ENCODE assay signal across 21 cellular contexts in genomic region chr5:179405426-179406030, GRCh38.
DNase-seq lines count a peak whose midpoint lies in the region; ATAC-seq and TF ChIP-seq lines count a peak whose summit lies in the region.
"Had no signal": no experiment of that assay in that cellular context is flagged by ENCODE, and none has a peak within 500 bp of the region (broad histone marks: within the 10 kb centered on the region; RNA-seq: fewer than 3 reads in every experiment).

No MANE protein-coding gene starts in this region.

- TF ChIP-seq POLR2A in IMR-90 (IDR thresholded peaks at IDR 0.05; ENCODE audit: low read depth, low read length) = no peak

- peaks cover 4% of the 10 kb centered on the region; the same call in 1 of the 2 replicates for H3K9me3 ChIP-seq in IMR-90 (ENCODE audit: control insufficient read depth, insufficient read depth, low read length)
- H3K9me3 ChIP-seq in osteoblast (ENCODE audit: low read depth, low read length) = no peaks in the 10 kb centered on the region
- H3K9me3 ChIP-seq in SK-N-SH = no peaks in the 10 kb centered on the region
- peaks cover 4% of the 10 kb centered on the region for H3K9me3 ChIP-seq in CD4-positive, alpha-beta T cell (ENCODE audit: control insufficient read depth, low read length)
- H3K9me3 ChIP-seq: SJCRH30 had no signal

- no peak overlapping the region for H3K23ac ChIP-seq in IMR-90 (ENCODE audit: low read depth, low read length)

- peak overlapping the region; percentile 51 for H2AK9ac ChIP-seq in IMR-90 (replicated peaks; ENCODE audit: low read depth, low read length, poor library complexity)

- no peaks in the 10 kb centered on the region for H3K9me1 ChIP-seq in IMR-90 (ENCODE audit: insufficient read depth, low read length)

- DNase-seq in AG20443 (ENCODE audit: low spot score) (peak; percentile 10), IMR-90 (no peak), islet precursor cell (peak; percentile 38), osteoblast (ENCODE audit: insufficient read length, low spot score, missing footprints) (peak; percentile 77), SK-N-SH (no peak)
- DNase-seq in CD4-positive, alpha-beta T cell = no peak
- DNase-seq: DMS79, HCEC 1CT, NCI-H1417, NCI-H1694 treated with DMSO at 0.1 percent for 48 hours, NCI-H2081 treated with DMSO at 0.1 percent for 48 hours, NCI-H2171 treated with DMSO at 0.1 percent for 48 hours, NCI-H526, Peyer's patch, SJCRH30 had no signal

- ATAC-seq in IMR-90 (ENCODE audit: low read depth) (no peak), GM18861 (IDR thresholded peaks at IDR 0.05; ENCODE audit: unreplicated experiment) (no peak), GM19452 (IDR thresholded peaks at IDR 0.05; ENCODE audit: unreplicated experiment) (no peak)
- ATAC-seq in CD4-positive, alpha-beta T cell (ENCODE audit: poor library complexity) = no peak

- H3K4me1 Mint-ChIP-seq in CD4-positive, alpha-beta T cell (ENCODE audit: low read depth) = no peaks in the 10 kb centered on the region
- H3K4me1 Mint-ChIP-seq: B cell, CD14-positive monocyte, IgD-negative memory B cell had no signal

- H3K9ac ChIP-seq in IMR-90 (ENCODE audit: low read depth, low read length) (no peak overlapping the region), SK-N-SH (no peak overlapping the region)
- H3K9ac ChIP-seq: GM23248 had no signal

- no peak overlapping the region for H3K14ac ChIP-seq in IMR-90 (replicated peaks; ENCODE audit: low read depth, low read length)

- no peak overlapping the region for H2BK120ac ChIP-seq in IMR-90 (ENCODE audit: low read depth, low read length)

- TF ChIP-seq RAD21 in IMR-90 (IDR thresholded peaks at IDR 0.05; ENCODE audit: low read length) (no peak), SK-N-SH (IDR thresholded peaks at IDR 0.05; ENCODE audit: low read length) (no peak)

- no peaks in the 10 kb centered on the region for H3K79me2 ChIP-seq in osteoblast (ENCODE audit: insufficient read depth, low read length)
- no peaks in the 10 kb centered on the region for H3K79me2 ChIP-seq in SK-N-SH (ENCODE audit: insufficient read depth)

- no peaks in the 10 kb centered on the region; the same call in 1 of the 2 replicates for H3K4me1 ChIP-seq in IMR-90 (ENCODE audit: control insufficient read depth, insufficient read depth, low read length)
- peaks cover 7% of the 10 kb centered on the region for H3K4me1 ChIP-seq in osteoblast (ENCODE audit: insufficient read depth, low read length)
- H3K4me1 ChIP-seq in SK-N-SH (ENCODE audit: control insufficient read depth in 1 of 2, insufficient read depth in 2 of 2, low read depth in 1 of 2, low read length in 1 of 2) = peaks cover 0 to 67% of the 10 kb centered on the region in 2 experiments; a peak in 1 of 4 replicates
- H3K4me1 ChIP-seq: Peyer's patch, SJCRH30 had no signal

- H3K18ac ChIP-seq in IMR-90 (ENCODE audit: low read depth, low read length) = no peak overlapping the region

- H3K27ac Mint-ChIP-seq in CD4-positive, alpha-beta T cell = no peak overlapping the region
- H3K27ac Mint-ChIP-seq: B cell, IgD-negative memory B cell had no signal

- CTCF ChIA-PET in IMR-90 (lab: Yijun Ruan, JAX) = interaction anchor here (2.7 to 3.1 kb wide), 2 partner anchors 238 to 239 kb away, joined by 14 read pairs; no protein-coding TSS in a partner anchor
- CTCF ChIA-PET in SK-N-SH (lab: Yijun Ruan, JAX) = interaction anchor here (0.6 to 2.4 kb wide), 10 partner anchors 34 to 239 kb away, joined by 3 to 12 read pairs (median 4); no protein-coding TSS in a partner anchor
- CTCF ChIA-PET in CD4-positive, alpha-beta T cell (lab: Charles Lee) = no interaction called here

- H3K4ac ChIP-seq in IMR-90 (ENCODE audit: low read depth, low read length) = no peak overlapping the region

- no peak for TF ChIP-seq CTCF in IMR-90 (conservative IDR thresholded peaks at IDR 0.05; ENCODE audit: low read depth, low read length)
- no peak for TF ChIP-seq CTCF in osteoblast (IDR thresholded peaks at IDR 0.05; ENCODE audit: extremely low read depth, low read depth, low read length)
- TF ChIP-seq CTCF in SK-N-SH (IDR thresholded peaks at IDR 0.05) = no peak
- no peak for TF ChIP-seq CTCF in CD4-positive, alpha-beta T cell (IDR thresholded peaks at IDR 0.05)

- H4K20me1 ChIP-seq in IMR-90 (ENCODE audit: insufficient read depth, low read length) (no peaks in the 10 kb centered on the region), osteoblast (ENCODE audit: insufficient read depth, low read length) (no peaks in the 10 kb centered on the region), SK-N-SH (ENCODE audit: insufficient read depth) (no peaks in the 10 kb centered on the region)

- no peak overlapping the region for H4K5ac ChIP-seq in IMR-90 (ENCODE audit: low read depth, low read length)

- H3K36me3 ChIP-seq in IMR-90 (ENCODE audit: control insufficient read depth, insufficient read depth, low read length) (no peaks in the 10 kb centered on the region), osteoblast (ENCODE audit: insufficient read depth, low read length) (no peaks in the 10 kb centered on the region), SK-N-SH (replicated peaks in 1 of 2; ENCODE audit: control insufficient read depth in 1 of 2, insufficient read depth in 2 of 2, low read length in 1 of 2) (no peaks in the 10 kb centered on the region)
- H3K36me3 ChIP-seq: Peyer's patch, SJCRH30 had no signal

- H3K4me3 Mint-ChIP-seq in CD4-positive, alpha-beta T cell = no peak overlapping the region
- H3K4me3 Mint-ChIP-seq: B cell, CD14-positive monocyte, IgD-negative memory B cell had no signal

- TF ChIP-seq EP300 in SK-N-SH (IDR thresholded peaks at IDR 0.05; ENCODE audit: borderline replicate concordance in 1 of 2, low read depth in 1 of 2, low read length in 1 of 2) = no peak

- intact Hi-C loops in IMR-90 (cut with micrococcal nuclease) = no loop called here
- intact Hi-C loops in CD4-positive, alpha-beta T cell (cut with DNase I, micrococcal nuclease) = no loop called here

- no peak overlapping the region for H2BK5ac ChIP-seq in IMR-90 (ENCODE audit: low read depth, low read length, poor library complexity, severe bottlenecking)

- H3K27me3 Mint-ChIP-seq in CD4-positive, alpha-beta T cell = peaks cover 4% of the 10 kb centered on the region
- H3K27me3 Mint-ChIP-seq: B cell, IgD-negative memory B cell had no signal

- H2AFZ ChIP-seq in IMR-90 (replicated peaks; ENCODE audit: low read length, poor library complexity) (no peak overlapping the region), osteoblast (ENCODE audit: low read length) (no peak overlapping the region), SK-N-SH (ENCODE audit: low read depth) (no peak overlapping the region)
- H2AFZ ChIP-seq: GM23248 had no signal

- in situ Hi-C loops in IMR-90 (cut with MboI; ENCODE audit: low sequenced_read_pairs) = loop anchor here (10.0 kb wide), 1 partner anchor 241 kb away; no protein-coding TSS in a partner anchor

- H2BK15ac ChIP-seq in IMR-90 (ENCODE audit: low read depth, low read length) = no peak overlapping the region

- no peak overlapping the region for H3K4me3 ChIP-seq in IMR-90 (ENCODE audit: insufficient read depth, low read depth, low read length)
- H3K4me3 ChIP-seq in osteoblast (ENCODE audit: insufficient read depth, low read length) = no peak overlapping the region
- H3K4me3 ChIP-seq in SK-N-SH (ENCODE audit: low read depth in 2 of 2, low read length in 1 of 2) = no peak overlapping the region
- H3K4me3 ChIP-seq: GM23248, Peyer's patch, SJCRH30 had no signal

- no peak overlapping the region for H3K56ac ChIP-seq in IMR-90 (ENCODE audit: extremely low read depth, insufficient read depth, low read length)

- dilution Hi-C loops in IMR-90 (cut with HindIII; ENCODE audit: low sequenced_read_pairs, unreplicated experiment) = no loop called here

- H4K91ac ChIP-seq in IMR-90 (ENCODE audit: insufficient read depth, low read depth, low read length) = no peak overlapping the region

- peaks cover 3% of the 10 kb centered on the region for H3K9me3 Mint-ChIP-seq in CD4-positive, alpha-beta T cell

- no peak overlapping the region for H2BK20ac ChIP-seq in IMR-90 (ENCODE audit: low read depth, low read length)

- H3K27ac ChIP-seq in IMR-90 (ENCODE audit: insufficient read depth, low read length) (no peak overlapping the region), osteoblast (ENCODE audit: low read depth, low read length) (no peak overlapping the region), SK-N-SH (ENCODE audit: low read depth in 2 of 2, low read length in 1 of 2) (peak overlapping the region in 1 of 2 experiments; percentile 91; a peak in 1 of 4 replicates)
- H3K27ac ChIP-seq in CD4-positive, alpha-beta T cell (ENCODE audit: low read depth, low read length) = no peak overlapping the region
- H3K27ac ChIP-seq: GM23248, Peyer's patch, SJCRH30 had no signal

- no peak overlapping the region for H2AK5ac ChIP-seq in IMR-90 (ENCODE audit: low read depth, low read length)

- H3K27me3 ChIP-seq in IMR-90 (ENCODE audit: control insufficient read depth, insufficient read depth, low read length) (no peaks in the 10 kb centered on the region), osteoblast (ENCODE audit: insufficient read depth, low read length) (no peaks in the 10 kb centered on the region), SK-N-SH (ENCODE audit: insufficient read depth) (no peaks in the 10 kb centered on the region)
- H3K27me3 ChIP-seq in CD4-positive, alpha-beta T cell (ENCODE audit: control insufficient read depth, insufficient read depth, low read length) = no peaks in the 10 kb centered on the region
- H3K27me3 ChIP-seq: Peyer's patch, SJCRH30 had no signal

- no peaks in the 10 kb centered on the region for H3K9me2 ChIP-seq in SK-N-SH

- WGBS in IMR-90 (ENCODE audit: extremely low coverage in 2 of 2, insufficient read length in 1 of 2), 2 experiments = 86% methylated on average over 4 of the region's 16 CpGs; no CpG with 5 or more reads in 1 of the 2 experiments
- 46% methylated on average over 10 of the region's 16 CpGs for WGBS in SK-N-SH (ENCODE audit: low lambda C conversion rate)

- H3K4me2 ChIP-seq in IMR-90 (ENCODE audit: low read depth, low read length) (no peak overlapping the region), osteoblast (ENCODE audit: insufficient read depth, low read length) (no peak overlapping the region), SK-N-SH (no peak overlapping the region)

- no peaks in the 10 kb centered on the region for H3F3A ChIP-seq in SK-N-SH (replicated peaks; ENCODE audit: insufficient read depth)

- no peak overlapping the region for H4K8ac ChIP-seq in IMR-90 (ENCODE audit: low read depth in 2 of 2, low read length in 2 of 2)

- H3K36me3 Mint-ChIP-seq in CD4-positive, alpha-beta T cell (ENCODE audit: low read depth) = no peaks in the 10 kb centered on the region
- H3K36me3 Mint-ChIP-seq: CD14-positive monocyte had no signal

- POLR2A ChIA-PET in IMR-90 (lab: Charles Lee; ENCODE audit: unreplicated experiment) (no interaction called here), SK-N-SH (lab: Yijun Ruan, JAX) (no interaction called here)
- POLR2A ChIA-PET in CD4-positive, alpha-beta T cell (lab: Charles Lee) = no interaction called here

- BruUV-seq in IMR-90 (replicated peaks; lab: Mats Ljungman, UMichigan) = no TSS peak

- H3K79me1 ChIP-seq in IMR-90 (ENCODE audit: low read depth in 1 of 2, low read length in 2 of 2) = no peaks in the 10 kb centered on the region

TF ChIP-seq in IMR-90, 13 proteins besides CTCF, POLR2A, EP300 and RAD21 (continues in another document):
- no peak for TF ChIP-seq NFE2L2 (IDR thresholded peaks at IDR 0.05; ENCODE audit: low read depth, low read length)

Comparison
In these comparisons a context has a peak if more than half of its experiments do, and no peak if none do; other contexts are left out.
1. DNase-seq: peak in AG20443 (single experiment), islet precursor cell (single experiment) and osteoblast (single experiment); none in IMR-90 (single experiment), SK-N-SH (single experiment) and CD4-positive, alpha-beta T cell (0 of 10).